Comparison of ENCODE assay signal across 24 cellular contexts in genomic region chr18:57835904-57836303, GRCh38. TPM values are rescaled to one million over a fixed set of nuclear protein-coding genes. Genes with fewer than 3 reads are reported as not detected.
"Had no signal": no experiment of that assay in that cellular context is flagged by ENCODE, and none has a peak within 500 bp of the region (broad histone marks: within the 10 kb centered on the region; RNA-seq: fewer than 3 reads in every experiment).

No MANE protein-coding gene starts in this region.

- H3K4me3 ChIP-seq: dorsolateral prefrontal cortex, heart left ventricle, hepatocyte, lung, neural progenitor cell, right lobe of liver, stomach, thyroid gland, vagina had no signal

- H3K27ac ChIP-seq: heart left ventricle, hepatocyte, neural progenitor cell, parathyroid adenoma, right lobe of liver, stomach, thyroid gland, vagina had no signal

- DNase-seq: effector CD4-positive, alpha-beta T cell; heart left ventricle; kidney; mesendoderm; midbrain; naive thymus-derived CD4-positive, alpha-beta T cell; right lobe of liver; small intestine; stimulated activated CD4-positive, alpha-beta T cell treated with anti-CD3 and anti-CD28 coated beads, Interleukin-15, amount 100 ng/mL, for 24 hours; stimulated activated CD4-positive, alpha-beta T cell treated with anti-CD3 and anti-CD28 coated beads, Interleukin-4, amount 100 ng/mL, for 1 hour; stimulated activated CD8-positive, alpha-beta memory T cell treated with anti-CD3 and anti-CD28 coated beads, Interleukin-4, amount 100 ng/mL, for 48 hours; stimulated activated naive CD4-positive, alpha-beta T cell treated with Interleukin-2 at 50 U/mL for 16 hours; stomach; thyroid gland; trophoblast cell had no signal

- H3K27me3 ChIP-seq: dorsolateral prefrontal cortex, heart left ventricle, hepatocyte, neural progenitor cell, right lobe of liver, stomach, thyroid gland, vagina had no signal

- H3K9ac ChIP-seq: neural progenitor cell, parathyroid adenoma had no signal

- H3K4me1 Mint-ChIP-seq: nephron had no signal

- H3K27ac Mint-ChIP-seq: nephron, neural progenitor cell had no signal

- H2AFZ ChIP-seq: hepatocyte, neural progenitor cell, parathyroid adenoma had no signal

- H3K9me3 ChIP-seq: right lobe of liver, stomach, thyroid gland, vagina had no signal

- H3K4me2 ChIP-seq: hepatocyte, neural progenitor cell had no signal

- H3K79me2 ChIP-seq: hepatocyte, parathyroid adenoma had no signal

- FAIRE-seq: frontal cortex, kidney, small intestine had no signal

- ATAC-seq: heart left ventricle; left lobe of liver; naive thymus-derived CD4-positive, alpha-beta T cell; right lobe of liver had no signal

- H3K36me3 ChIP-seq: heart left ventricle, neural progenitor cell, right lobe of liver, stomach, thyroid gland, vagina had no signal

- H3K4me1 ChIP-seq: neural progenitor cell, parathyroid adenoma, thyroid gland, vagina had no signal

- H3K4me3 Mint-ChIP-seq: naive thymus-derived CD4-positive, alpha-beta T cell; nephron; neural progenitor cell had no signal

RNA-seq across cellular contexts. Expression of gene ATP8B1, which starts 32.8 kb away (rescaled TPM):
- total RNA-seq: naive thymus-derived CD4-positive, alpha-beta T cell had no signal
- polyA plus RNA-seq: naive thymus-derived CD4-positive, alpha-beta T cell had no signal
